In genomic region chr5:472656-473343, GRCh38 we compare ENCODE assay signal across 8 cellular contexts. TPM values are rescaled to one million over a fixed set of nuclear protein-coding genes. Genes with fewer than 3 reads are reported as not detected.
A peak's percentile ranks its signal among the peaks of the same experiment; 100 is the strongest.
DNase-seq lines count a peak whose midpoint lies in the region; TF ChIP-seq lines count a peak whose summit lies in the region.

No MANE protein-coding gene starts in this region.

- no peaks in the 10 kb centered on the region for H3K9me2 ChIP-seq in SU-DHL-6 (replicated peaks; ENCODE audit: insufficient read depth, low read length)

- peaks cover 8% of the 10 kb centered on the region; the same call in 1 of the 2 replicates for H3K36me3 Mint-ChIP-seq in HFFc6 (ENCODE audit: low read depth)

- peak; percentile 96 for TF ChIP-seq POLR2A in NB4 (IDR thresholded peaks at IDR 0.05; ENCODE audit: extremely low read depth, insufficient read length)
- TF ChIP-seq POLR2A in tibial nerve (IDR thresholded peaks at IDR 0.05): peak in 1 of 2 donors; percentile 70

- peaks cover 9% of the 10 kb centered on the region for H3K4me1 Mint-ChIP-seq in HFFc6 (ENCODE audit: low read depth)

- TF ChIP-seq CTCF in GM10266 (IDR thresholded peaks at IDR 0.05; ENCODE audit: control insufficient read depth, insufficient read depth, low read depth, missing control alignments) (no peak), HFFc6 (IDR thresholded peaks at IDR 0.05) (no peak), NB4 (IDR thresholded peaks at IDR 0.05; ENCODE audit: low read depth, low read length) (no peak), SU-DHL-6 (IDR thresholded peaks at IDR 0.05; ENCODE audit: insufficient read depth, low read length, poor library complexity, severe bottlenecking) (no peak), tibial nerve (IDR thresholded peaks at IDR 0.05) (peak in 1 of 5 experiments; percentile 17)

- H3K27me3 Mint-ChIP-seq in HFFc6 (ENCODE audit: insufficient read depth): peaks cover 10% of the 10 kb centered on the region

- no peaks in the 10 kb centered on the region for H3K27me3 ChIP-seq in SU-DHL-6 (ENCODE audit: low read length)
- peaks cover 0 to 32% of the 10 kb centered on the region in 2 donors for H3K27me3 ChIP-seq in tibial nerve

- H3K4me3 ChIP-seq in NB4 (ENCODE audit: low read depth, low read length) (peak overlapping the region; percentile 81), SU-DHL-6 (ENCODE audit: insufficient read depth, low read length, poor library complexity, severe bottlenecking) (peak overlapping the region; percentile 72), tibial nerve (peak overlapping the region; percentile 70 to 96 (median 78))

- no peaks in the 10 kb centered on the region for H3K9me3 ChIP-seq in SU-DHL-6 (ENCODE audit: insufficient read depth, low read length)
- H3K9me3 ChIP-seq in tibial nerve: no peaks in the 10 kb centered on the region

- DNase-seq in GM10266 (ENCODE audit: extremely low spot score) (peak; percentile 100), HFFc6 (peak; percentile 59), NB4 (ENCODE audit: low read depth) (peak; percentile 91), cardiac septum (ENCODE audit: low spot score) (peak; percentile 94), pons (ENCODE audit: low spot score) (peak; percentile 67), tibial nerve (ENCODE audit: low spot score in 2 of 2) (peak; percentile 62 to 73)
- peak; percentile 66 for DNase-seq in activated naive CD8-positive, alpha-beta T cell treated with anti-CD3 and anti-CD28 coated beads, Interleukin-2, amount 50 U/mL, for 16 hours (ENCODE audit: low read depth, low spot score)

- H3F3A ChIP-seq in SU-DHL-6 (ENCODE audit: insufficient read depth): peaks cover 4% of the 10 kb centered on the region

- no peaks in the 10 kb centered on the region for H4K20me1 ChIP-seq in SU-DHL-6 (ENCODE audit: low read depth, low read length)

- peak overlapping the region; percentile 81 for H2AFZ ChIP-seq in SU-DHL-6 (ENCODE audit: low read depth, low read length, severe bottlenecking)

- H3K79me2 ChIP-seq in SU-DHL-6 (ENCODE audit: insufficient read depth, low read length): peaks cover 14% of the 10 kb centered on the region

- peak overlapping the region; percentile 71 for H3K27ac ChIP-seq in SU-DHL-6 (ENCODE audit: low read depth, low read length)
- H3K27ac ChIP-seq in tibial nerve: peak overlapping the region; percentile 75 to 88 (median 84)

- peak overlapping the region; percentile 84 for H3K4me3 Mint-ChIP-seq in HFFc6

- TF ChIP-seq EP300 in tibial nerve (IDR thresholded peaks at IDR 0.05): peak in 1 of 2 donors; percentile 69

- H3K36me3 ChIP-seq in SU-DHL-6 (ENCODE audit: low read length): no peaks in the 10 kb centered on the region
- peaks cover 0 to 37% (median 0%) of the 10 kb centered on the region in 3 donors for H3K36me3 ChIP-seq in tibial nerve

- peak overlapping the region; percentile 46; the same call in 1 of the 2 replicates for H3K27ac Mint-ChIP-seq in HFFc6

- intact Hi-C loops in cardiac septum (cut with DNase I): loop anchor here (1.0 to 10.0 kb wide), 3 partner anchors 140 to 412 kb away; partner anchors contain the start of genes CEP72 and PDCD6

- peak overlapping the region; percentile 91 for H3K9ac ChIP-seq in SU-DHL-6 (ENCODE audit: low read length)

- H3K4me2 ChIP-seq in SU-DHL-6 (ENCODE audit: low read depth, low read length, poor library complexity, severe bottlenecking): peak overlapping the region; percentile 86

- H3K9me3 Mint-ChIP-seq in HFFc6: no peaks in the 10 kb centered on the region

- peaks cover 0 to 40% (median 24%) of the 10 kb centered on the region in 4 donors for H3K4me1 ChIP-seq in tibial nerve

- WGBS in tibial nerve, 2 donors: 3% methylated on average over 74 of the region's 106 CpGs; no CpG with 5 or more reads in 1 of the 2 donors

RNA-seq across cellular contexts. Expression of gene EXOC3, which starts 29.8 kb away (rescaled TPM):
- total RNA-seq in HFFc6 (2021; fragmentation: NEBNext Ultra II Directional; extraction: Animal tissue kit (Norgen Biotek cat#: 25700)): 10 to 100 TPM; 46.8 to 54.1 (median 50.3) TPM
- total RNA-seq in cardiac septum: 42.9 TPM
- 10 to 100 TPM; 53.5 to 98.4 (median 58.8) TPM for total RNA-seq in tibial nerve

RNA-seq across cellular contexts. Expression of gene SLC9A3, which starts 51.4 kb away (rescaled TPM):
- total RNA-seq in HFFc6 (2021; fragmentation: NEBNext Ultra II Directional; extraction: Animal tissue kit (Norgen Biotek cat#: 25700)): under 1 TPM; 0.63 to 1.00 (median 0.74) TPM
- 1.0 TPM for total RNA-seq in cardiac septum
- 10 to 100 TPM; 11.4 to 32.7 (median 17.9) TPM for total RNA-seq in tibial nerve

Comparison
In these comparisons a context has a peak if more than half of its experiments do, and no peak if none do; other contexts are left out.
1. Peak in every context shown above with its lines: DNase-seq, H3K4me3 ChIP-seq and H3K27ac ChIP-seq.